In genomic region chr3:43759297-43759782, GRCh38 we compare ENCODE assay signal across 8 cellular contexts.
DNase-seq lines count a peak whose midpoint lies in the region; ATAC-seq and TF ChIP-seq lines count a peak whose summit lies in the region.

No MANE protein-coding gene starts in this region.

- no peak overlapping the region for H3K4me3 Mint-ChIP-seq in activated CD8-positive, alpha-beta T cell treated with anti-CD3 and anti-CD28 coated beads for 36 hours
- no peak overlapping the region for H3K4me3 Mint-ChIP-seq in T-helper 2 cell treated with Interferon-gamma antibody and Interleukin-4, amounts not matched to agents 5 μg/mL and 100 μg/mL, for 36 hours

- ATAC-seq in activated CD8-positive, alpha-beta T cell treated with anti-CD3 and anti-CD28 coated beads for 36 hours = peak; percentile 60
- ATAC-seq in GM19023 (IDR thresholded peaks at IDR 0.05; ENCODE audit: unreplicated experiment) = no peak

- H3K36me3 Mint-ChIP-seq in activated CD8-positive, alpha-beta T cell treated with anti-CD3 and anti-CD28 coated beads for 36 hours (ENCODE audit: low read depth) = no peaks in the 10 kb centered on the region
- H3K36me3 Mint-ChIP-seq in T-helper 2 cell treated with Interferon-gamma antibody and Interleukin-4, amounts not matched to agents 5 μg/mL and 100 μg/mL, for 36 hours (ENCODE audit: low read depth) = no peaks in the 10 kb centered on the region

- no peaks in the 10 kb centered on the region for H3K4me1 ChIP-seq in uterus

- no peaks in the 10 kb centered on the region for H3K27me3 Mint-ChIP-seq in activated CD8-positive, alpha-beta T cell treated with anti-CD3 and anti-CD28 coated beads for 36 hours
- peaks cover 5% of the 10 kb centered on the region for H3K27me3 Mint-ChIP-seq in T-helper 2 cell treated with Interferon-gamma antibody and Interleukin-4, amounts not matched to agents 5 μg/mL and 100 μg/mL, for 36 hours (ENCODE audit: low read depth)

- no peak overlapping the region for H3K27ac ChIP-seq in uterus

- DNase-seq in ACHN (peak; percentile 90), GM20000 (ENCODE audit: low spot score) (peak; percentile 30), islet precursor cell (peak; percentile 96), uterus (no peak)
- DNase-seq in activated CD8-positive, alpha-beta T cell treated with anti-CD3 and anti-CD28 coated beads for 36 hours = peak; percentile 14
- DNase-seq in stimulated activated CD8-positive, alpha-beta memory T cell treated with anti-CD3 and anti-CD28 coated beads, Interleukin-4, amount 100 ng/mL, for 48 hours = no peak
- no peak for DNase-seq in T-helper 2 cell treated with Interferon-gamma antibody and Interleukin-4, amounts not matched to agents 5 μg/mL and 100 μg/mL, for 36 hours (ENCODE audit: low spot score)

- H3K9me3 ChIP-seq in uterus = no peaks in the 10 kb centered on the region

- no peak for TF ChIP-seq POLR2A in uterus (IDR thresholded peaks at IDR 0.05)

- intact Hi-C loops in activated CD8-positive, alpha-beta T cell treated with anti-CD3 and anti-CD28 coated beads for 36 hours (cut with micrococcal nuclease) = loop anchor here (5.0 kb wide), 1 partner anchor 212 kb away; no protein-coding TSS in a partner anchor
- intact Hi-C loops in uterus (cut with DNase I; ENCODE audit: low total_unique reads) = no loop called here

- in situ Hi-C loops in ACHN (cut with HindIII; ENCODE audit: low pct_ligation_motif_present, low pct_unique_long_range_greater_than_20kb, low sequenced_read_pairs) = no loop called here

- H3K9me3 Mint-ChIP-seq in activated CD8-positive, alpha-beta T cell treated with anti-CD3 and anti-CD28 coated beads for 36 hours = no peaks in the 10 kb centered on the region
- no peaks in the 10 kb centered on the region for H3K9me3 Mint-ChIP-seq in T-helper 2 cell treated with Interferon-gamma antibody and Interleukin-4, amounts not matched to agents 5 μg/mL and 100 μg/mL, for 36 hours

- CTCF ChIA-PET in activated CD8-positive, alpha-beta T cell treated with anti-CD3 and anti-CD28 coated beads for 36 hours (lab: Charles Lee) = interaction anchor here (1.0 to 2.3 kb wide), 2 partner anchors 9 to 69 kb away, joined by 3 to 9 read pairs; partner anchors contain the start of gene ABHD5

- TF ChIP-seq CTCF in GM20000 (IDR thresholded peaks at IDR 0.05; ENCODE audit: extremely low read depth, missing control alignments) (no peak), uterus (IDR thresholded peaks at IDR 0.05) (no peak)
- TF ChIP-seq CTCF in activated CD8-positive, alpha-beta T cell treated with anti-CD3 and anti-CD28 coated beads for 36 hours (IDR thresholded peaks at IDR 0.05) = peak; percentile 24

- no peaks in the 10 kb centered on the region for H3K36me3 ChIP-seq in uterus

- H3K27me3 ChIP-seq in uterus = no peaks in the 10 kb centered on the region

- H3K4me1 Mint-ChIP-seq in activated CD8-positive, alpha-beta T cell treated with anti-CD3 and anti-CD28 coated beads for 36 hours (ENCODE audit: low read depth) = peaks cover 36% of the 10 kb centered on the region
- peaks cover 4% of the 10 kb centered on the region for H3K4me1 Mint-ChIP-seq in T-helper 2 cell treated with Interferon-gamma antibody and Interleukin-4, amounts not matched to agents 5 μg/mL and 100 μg/mL, for 36 hours (ENCODE audit: low read depth)

- POLR2A ChIA-PET in activated CD8-positive, alpha-beta T cell treated with anti-CD3 and anti-CD28 coated beads for 36 hours (lab: Charles Lee) = no interaction called here

- H3K4me3 ChIP-seq in uterus = no peak overlapping the region

- H3K27ac Mint-ChIP-seq in activated CD8-positive, alpha-beta T cell treated with anti-CD3 and anti-CD28 coated beads for 36 hours = no peak overlapping the region
- no peak overlapping the region for H3K27ac Mint-ChIP-seq in T-helper 2 cell treated with Interferon-gamma antibody and Interleukin-4, amounts not matched to agents 5 μg/mL and 100 μg/mL, for 36 hours

Comparison
In these comparisons a context has a peak if more than half of its experiments do, and no peak if none do; other contexts are left out.
1. DNase-seq: peak in ACHN (single experiment), GM20000 (single experiment), activated CD8-positive, alpha-beta T cell treated with anti-CD3 and anti-CD28 coated beads for 36 hours (single experiment) and islet precursor cell (single experiment); none in stimulated activated CD8-positive, alpha-beta memory T cell treated with anti-CD3 and anti-CD28 coated beads, Interleukin-4, amount 100 ng/mL, for 48 hours (single experiment), uterus (0 of 2) and T-helper 2 cell treated with Interferon-gamma antibody and Interleukin-4, amounts not matched to agents 5 μg/mL and 100 μg/mL, for 36 hours (single experiment).